26 cellular contexts compared by ENCODE assay signal in genomic region chr3:46905191-46905560, GRCh38. TPM values are rescaled to one million over a fixed set of nuclear protein-coding genes. Genes with fewer than 3 reads are reported as not detected.
"Had no signal": no experiment of that assay in that cellular context is flagged by ENCODE, and none has a peak within 500 bp of the region (broad histone marks: within the 10 kb centered on the region; RNA-seq: fewer than 3 reads in every experiment).

No MANE protein-coding gene starts in this region.

- H3K36me3 ChIP-seq: stomach, suprapubic skin, tibial nerve had no signal

- H3K27me3 Mint-ChIP-seq: activated CD8-positive, alpha-beta T cell treated with anti-CD3 and anti-CD28 coated beads for 36 hours; activated naive CD4-positive, alpha-beta T cell treated with anti-CD3 and anti-CD28 coated beads, Interleukin-2, amount 50 U/mL, for 24 hours; activated T-helper 17 cell treated with anti-CD3 and anti-CD28 coated beads, Interleukin-2, amount 50 U/mL, for 72 hours had no signal

- H3K9me3 ChIP-seq: body of pancreas, stomach, suprapubic skin, tibial nerve had no signal

- H3K27ac Mint-ChIP-seq: activated CD8-positive, alpha-beta T cell treated with anti-CD3 and anti-CD28 coated beads for 36 hours; activated naive CD4-positive, alpha-beta T cell treated with anti-CD3 and anti-CD28 coated beads, Interleukin-2, amount 50 U/mL, for 24 hours; activated T-helper 17 cell treated with anti-CD3 and anti-CD28 coated beads, Interleukin-2, amount 50 U/mL, for 72 hours; memory B cell; naive thymus-derived CD8-positive, alpha-beta T cell; stimulated activated naive B cell treated with anti-CD40 and anti-IgM and Interleukin-4, amounts not matched to agents 10 μg/mL and 1 μg/mL and 100 μg/mL, for 72 hours had no signal

- H3K27ac ChIP-seq: body of pancreas, coronary artery, dorsolateral prefrontal cortex, stomach, suprapubic skin, tibial nerve had no signal

- H3K4me1 Mint-ChIP-seq: activated T-helper 17 cell treated with anti-CD3 and anti-CD28 coated beads, Interleukin-2, amount 50 U/mL, for 72 hours had no signal

- ATAC-seq: activated CD8-positive, alpha-beta T cell treated with anti-CD3 and anti-CD28 coated beads for 36 hours; activated T-cell treated with anti-CD3 and anti-CD28 coated beads, Interleukin-2, amount 50 U/mL, for 4 hours; activated T-helper 17 cell treated with anti-CD3 and anti-CD28 coated beads, Interleukin-2, amount 50 U/mL, for 72 hours; body of pancreas; naive thymus-derived CD8-positive, alpha-beta T cell; sciatic nerve; stimulated activated naive B cell treated with anti-CD40 and anti-IgM and Interleukin-4, amounts not matched to agents 10 μg/mL and 1 μg/mL and 100 μg/mL, for 72 hours had no signal

- H3K36me3 Mint-ChIP-seq: activated naive CD4-positive, alpha-beta T cell treated with anti-CD3 and anti-CD28 coated beads, Interleukin-2, amount 50 U/mL, for 24 hours; memory B cell; naive thymus-derived CD8-positive, alpha-beta T cell; stimulated activated naive B cell treated with anti-CD40 and anti-IgM and Interleukin-4, amounts not matched to agents 10 μg/mL and 1 μg/mL and 100 μg/mL, for 72 hours had no signal

- H3K9me3 Mint-ChIP-seq: activated CD8-positive, alpha-beta T cell treated with anti-CD3 and anti-CD28 coated beads for 36 hours; activated naive CD4-positive, alpha-beta T cell treated with anti-CD3 and anti-CD28 coated beads, Interleukin-2, amount 50 U/mL, for 24 hours; activated T-cell treated with anti-CD3 and anti-CD28 coated beads, Interleukin-2, amount 50 U/mL, for 4 hours; activated T-helper 17 cell treated with anti-CD3 and anti-CD28 coated beads, Interleukin-2, amount 50 U/mL, for 72 hours; memory B cell; naive thymus-derived CD8-positive, alpha-beta T cell; neural crest cell; stimulated activated naive B cell treated with anti-CD40 and anti-IgM and Interleukin-4, amounts not matched to agents 10 μg/mL and 1 μg/mL and 100 μg/mL, for 72 hours had no signal

- H3K4me3 Mint-ChIP-seq: activated CD8-positive, alpha-beta T cell treated with anti-CD3 and anti-CD28 coated beads for 36 hours; activated naive CD4-positive, alpha-beta T cell treated with anti-CD3 and anti-CD28 coated beads, Interleukin-2, amount 50 U/mL, for 24 hours; activated T-cell treated with anti-CD3 and anti-CD28 coated beads, Interleukin-2, amount 50 U/mL, for 4 hours; activated T-helper 17 cell treated with anti-CD3 and anti-CD28 coated beads, Interleukin-2, amount 50 U/mL, for 72 hours; memory B cell; naive thymus-derived CD8-positive, alpha-beta T cell; neural crest cell; stimulated activated naive B cell treated with anti-CD40 and anti-IgM and Interleukin-4, amounts not matched to agents 10 μg/mL and 1 μg/mL and 100 μg/mL, for 72 hours had no signal

- H3K27me3 ChIP-seq: body of pancreas, dorsolateral prefrontal cortex, suprapubic skin, tibial nerve had no signal

- H3K4me3 ChIP-seq: body of pancreas, coronary artery, dorsolateral prefrontal cortex, stomach, suprapubic skin, tibial nerve had no signal

- DNase-seq: activated CD4-positive, alpha-beta T cell treated with anti-CD3 and anti-CD28 coated beads, Interleukin-2, amount 50 U/mL, for 1 hour; activated CD8-positive, alpha-beta T cell treated with anti-CD3 and anti-CD28 coated beads for 36 hours; activated T-cell treated with anti-CD3 and anti-CD28 coated beads, Interleukin-2, amount 50 U/mL, for 4 hours; anterior cingulate cortex; cerebellar nuclear complex; effector memory CD4-positive, alpha-beta T cell; midbrain; small intestine; stimulated activated CD4-positive, alpha-beta T cell treated with anti-CD3 and anti-CD28 coated beads, Interleukin-1b, Interleukin-23, amount 100 ng/mL, for 48 hours; stimulated activated CD4-positive, alpha-beta T cell treated with anti-CD3 and anti-CD28 coated beads, Interleukin-4, amount 100 ng/mL, for 4 hours; stimulated activated CD8-positive, alpha-beta memory T cell treated with anti-CD3 and anti-CD28 coated beads, Interleukin-4, amount 100 ng/mL, for 48 hours; stimulated activated naive B cell treated with anti-CD40 and anti-IgM and Interleukin-4, amounts not matched to agents 10 μg/mL and 1 μg/mL and 100 μg/mL, for 72 hours; stomach; T-helper 2 cell had no signal

RNA-seq across cellular contexts. Expression of gene PTH1R, which starts 27.7 kb away (rescaled TPM):
- total RNA-seq: activated CD8-positive, alpha-beta T cell treated with anti-CD3 and anti-CD28 coated beads for 36 hours; activated T-cell treated with anti-CD3 and anti-CD28 coated beads, Interleukin-2, amount 50 U/mL, for 4 hours; activated T-helper 17 cell treated with anti-CD3 and anti-CD28 coated beads, Interleukin-2, amount 50 U/mL, for 72 hours; naive thymus-derived CD8-positive, alpha-beta T cell had no signal
- polyA plus RNA-seq: naive thymus-derived CD8-positive, alpha-beta T cell had no signal

RNA-seq across cellular contexts. Expression of gene MYL3, which starts 41.9 kb away (rescaled TPM):
- total RNA-seq: activated CD8-positive, alpha-beta T cell treated with anti-CD3 and anti-CD28 coated beads for 36 hours; activated T-cell treated with anti-CD3 and anti-CD28 coated beads, Interleukin-2, amount 50 U/mL, for 4 hours; activated T-helper 17 cell treated with anti-CD3 and anti-CD28 coated beads, Interleukin-2, amount 50 U/mL, for 72 hours; frontal cortex; naive thymus-derived CD8-positive, alpha-beta T cell; neural crest cell had no signal
- polyA plus RNA-seq: naive thymus-derived CD8-positive, alpha-beta T cell had no signal
